Comparison of ENCODE assay signal across 10 cellular contexts in genomic region chr20:17859616-17860232, GRCh38.
A peak's percentile ranks its signal among the peaks of the same experiment; 100 is the strongest.
DNase-seq lines count a peak whose midpoint lies in the region; ATAC-seq and TF ChIP-seq lines count a peak whose summit lies in the region.
"Had no signal": no experiment of that assay in that cellular context is flagged by ENCODE, and none has a peak within 500 bp of the region (broad histone marks: within the 10 kb centered on the region; RNA-seq: fewer than 3 reads in every experiment).

No MANE protein-coding gene starts in this region.

- WGBS in prostate gland: 45% methylated on average over 20 of the region's 22 CpGs

- CTCF ChIA-PET in activated CD4-positive, alpha-beta memory T cell treated with anti-CD3 and anti-CD28 coated beads, Interleukin-2, amount 10 ng/mL, durations not matched to agents 7 days and 5 days (lab: Charles Lee): interaction anchor here (1.0 kb wide), 1 partner anchor 178 kb away, joined by 3 read pairs; the partner anchor contains the start of gene RRBP1

- no peak for DNase-seq in GM12864 (ENCODE audit: low read depth)
- peak; percentile 79 for DNase-seq in H7
- DNase-seq in activated CD4-positive, alpha-beta memory T cell treated with anti-CD3 and anti-CD28 coated beads, Interleukin-2, amount 10 ng/mL, durations not matched to agents 7 days and 5 days: peak; percentile 62
- DNase-seq in mucosa of descending colon: no peak
- no peak for DNase-seq in NCI-H1694 (lab: John Stamatoyannopoulos, UW)
- no peak for DNase-seq in MG63
- DNase-seq in prostate gland (ENCODE audit: low spot score): no peak

- H3K9me3 ChIP-seq in mucosa of descending colon (no peaks in the 10 kb centered on the region), MG63 (no peaks in the 10 kb centered on the region), prostate gland (no peaks in the 10 kb centered on the region)
- H3K9me3 ChIP-seq: SJSA1 had no signal

- no peaks in the 10 kb centered on the region for H3K9me3 Mint-ChIP-seq in activated CD4-positive, alpha-beta memory T cell treated with anti-CD3 and anti-CD28 coated beads, Interleukin-2, amount 10 ng/mL, durations not matched to agents 7 days and 5 days
- H3K9me3 Mint-ChIP-seq: brain had no signal

- H3K4me1 ChIP-seq in mucosa of descending colon (ENCODE audit: low read depth) (peaks cover 53% of the 10 kb centered on the region), prostate gland (replicated peaks) (peaks cover 4% of the 10 kb centered on the region)
- H3K4me1 ChIP-seq: SJSA1 had no signal

- ATAC-seq in mucosa of descending colon (peak; percentile 1), GM21786 (IDR thresholded peaks at IDR 0.05; ENCODE audit: unreplicated experiment) (no peak)

- H3K27me3 Mint-ChIP-seq in activated CD4-positive, alpha-beta memory T cell treated with anti-CD3 and anti-CD28 coated beads, Interleukin-2, amount 10 ng/mL, durations not matched to agents 7 days and 5 days: peaks cover 21% of the 10 kb centered on the region

- no peak overlapping the region for H3K27ac ChIP-seq in prostate gland
- H3K27ac ChIP-seq: SJSA1 had no signal

- H3K27ac Mint-ChIP-seq in activated CD4-positive, alpha-beta memory T cell treated with anti-CD3 and anti-CD28 coated beads, Interleukin-2, amount 10 ng/mL, durations not matched to agents 7 days and 5 days: peak overlapping the region; percentile 28
- H3K27ac Mint-ChIP-seq: brain had no signal

- peaks cover 48% of the 10 kb centered on the region for H3K4me1 Mint-ChIP-seq in activated CD4-positive, alpha-beta memory T cell treated with anti-CD3 and anti-CD28 coated beads, Interleukin-2, amount 10 ng/mL, durations not matched to agents 7 days and 5 days
- H3K4me1 Mint-ChIP-seq: brain had no signal

- H3K36me3 Mint-ChIP-seq in activated CD4-positive, alpha-beta memory T cell treated with anti-CD3 and anti-CD28 coated beads, Interleukin-2, amount 10 ng/mL, durations not matched to agents 7 days and 5 days (ENCODE audit: low read depth): no peaks in the 10 kb centered on the region
- H3K36me3 Mint-ChIP-seq: brain had no signal

- H3K4me3 ChIP-seq in GM12864 (ENCODE audit: low read depth, low read length) (no peak overlapping the region), H7 (ENCODE audit: insufficient read depth, low read depth, low read length) (no peak overlapping the region), mucosa of descending colon (no peak overlapping the region), MG63 (no peak overlapping the region), prostate gland (no peak overlapping the region)
- H3K4me3 ChIP-seq: SJSA1 had no signal

- POLR2A ChIA-PET in activated CD4-positive, alpha-beta memory T cell treated with anti-CD3 and anti-CD28 coated beads, Interleukin-2, amount 10 ng/mL, durations not matched to agents 7 days and 5 days (lab: Charles Lee): interaction anchor here (1.3 to 4.8 kb wide), 2 partner anchors 14 to 177 kb away, joined by 5 to 33 read pairs; partner anchors contain the start of gene RRBP1

- H3K36me3 ChIP-seq in H7 (replicated peaks; ENCODE audit: control insufficient read depth, insufficient read depth, low read length) (no peaks in the 10 kb centered on the region), mucosa of descending colon (ENCODE audit: low read depth) (no peaks in the 10 kb centered on the region), MG63 (no peaks in the 10 kb centered on the region), prostate gland (no peaks in the 10 kb centered on the region)
- H3K36me3 ChIP-seq: SJSA1 had no signal

- intact Hi-C loops in mucosa of descending colon (cut with DNase I, micrococcal nuclease) (no loop called here), prostate gland (cut with DNase I) (no loop called here)

- TF ChIP-seq CTCF in GM12864 (IDR thresholded peaks at IDR 0.05; ENCODE audit: low read depth, low read length, missing control alignments) (peak; percentile 21), mucosa of descending colon (IDR thresholded peaks at IDR 0.05) (no peak), prostate gland (IDR thresholded peaks at IDR 0.05) (no peak)

- no peak overlapping the region for H3K4me3 Mint-ChIP-seq in activated CD4-positive, alpha-beta memory T cell treated with anti-CD3 and anti-CD28 coated beads, Interleukin-2, amount 10 ng/mL, durations not matched to agents 7 days and 5 days
- H3K4me3 Mint-ChIP-seq: brain had no signal

- TF ChIP-seq POLR2A in prostate gland (IDR thresholded peaks at IDR 0.05): no peak

- H3K27me3 ChIP-seq in H7 (ENCODE audit: control insufficient read depth, insufficient read depth, low read length) (no peaks in the 10 kb centered on the region), MG63 (no peaks in the 10 kb centered on the region), prostate gland (replicated peaks; ENCODE audit: insufficient read depth) (no peaks in the 10 kb centered on the region)
- H3K27me3 ChIP-seq: SJSA1 had no signal

Comparison
In these comparisons a context has a peak if more than half of its experiments do, and no peak if none do; other contexts are left out.
1. DNase-seq: peak in H7 (single experiment) and activated CD4-positive, alpha-beta memory T cell treated with anti-CD3 and anti-CD28 coated beads, Interleukin-2, amount 10 ng/mL, durations not matched to agents 7 days and 5 days (single experiment); none in GM12864 (single experiment), mucosa of descending colon (0 of 3), NCI-H1694 (single experiment), MG63 (single experiment) and prostate gland (single experiment).